Comparison of ENCODE assay signal across 9 cellular contexts in the genomic region with DNA sequence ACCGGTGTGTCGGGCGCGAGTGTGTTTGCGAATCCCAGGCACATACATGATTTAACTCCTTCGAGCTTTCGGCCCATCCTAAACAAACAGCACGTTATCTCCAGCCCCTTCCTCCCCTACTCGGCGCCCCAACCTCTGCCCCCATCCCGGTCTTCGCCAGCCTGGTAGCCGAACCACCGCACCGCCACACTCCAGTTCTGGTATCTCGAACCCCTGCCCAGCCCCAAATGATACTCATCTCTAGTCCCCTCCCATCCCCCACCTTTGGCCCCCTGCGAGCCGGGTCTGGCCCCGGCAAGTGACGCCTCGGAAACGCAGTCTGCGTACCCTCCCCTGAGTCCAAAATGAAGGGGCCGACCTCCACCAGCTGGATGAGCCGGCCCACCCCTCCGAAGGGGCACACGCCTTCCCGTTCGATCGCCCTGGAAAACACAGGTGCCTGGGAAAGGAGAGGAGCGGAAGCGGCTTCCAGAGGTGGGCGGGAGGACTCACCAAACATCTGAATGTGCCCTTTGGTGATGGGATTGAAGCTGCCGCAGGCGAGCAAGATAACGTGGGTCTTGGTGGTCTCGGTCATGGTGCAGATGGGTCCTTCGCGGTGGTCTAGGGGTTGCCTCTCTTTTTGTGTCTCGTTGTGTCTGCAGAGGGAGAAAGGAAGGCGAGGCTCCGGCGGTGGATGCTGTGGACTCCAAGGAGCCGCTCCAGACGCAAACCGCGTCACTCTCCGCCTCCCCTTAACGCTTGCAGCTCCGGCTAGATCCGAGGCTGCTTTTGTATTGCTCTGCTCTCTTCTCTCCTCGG. TPM values are rescaled to one million over a fixed set of nuclear protein-coding genes. Genes with fewer than 3 reads are reported as not detected.
DNase-seq lines count a peak whose midpoint lies in the region; ATAC-seq and TF ChIP-seq lines count a peak whose summit lies in the region.
"Had no signal": no experiment of that assay in that cellular context is flagged by ENCODE, and none has a peak within 500 bp of the region (broad histone marks: within the 10 kb centered on the region; RNA-seq: fewer than 3 reads in every experiment).

NMNAT2 (minus strand) TSS at position 690 of the 801 bp plus-strand sequence; CDS start at position 577, 113 bp downstream.

- peaks cover 29% of the 10 kb centered on the region for H3K27me3 ChIP-seq in Panc1 (ENCODE audit: control insufficient read depth, insufficient read depth, low read length)
- H3K27me3 ChIP-seq in naive thymus-derived CD4-positive, alpha-beta T cell (ENCODE audit: control insufficient read depth in 2 of 2, insufficient read depth in 2 of 2, low read length in 2 of 2), result peaks cover 7 to 12% of the 10 kb centered on the region in 2 donors

- POLR2A ChIA-PET in Panc1 (lab: Charles Lee), result no interaction called here
- POLR2A ChIA-PET in naive thymus-derived CD4-positive, alpha-beta T cell (lab: Charles Lee), result no interaction called here

- H3K27ac Mint-ChIP-seq in activated CD4-positive, alpha-beta T cell treated with anti-CD3 and anti-CD28 coated beads, Interleukin-2, amount 10 ng/mL, durations not matched to agents 24 days and 14 days, result no peak within 1 kb of the TSS
- no peak within 1 kb of the TSS for H3K27ac Mint-ChIP-seq in naive thymus-derived CD4-positive, alpha-beta T cell

- H3K9me3 ChIP-seq in Panc1 (ENCODE audit: control insufficient read depth, insufficient read depth, low read depth, low read length), result no peaks in the 10 kb centered on the region
- H3K9me3 ChIP-seq in naive thymus-derived CD4-positive, alpha-beta T cell (ENCODE audit: control insufficient read depth in 2 of 3, low read length in 3 of 3), result no peaks in the 10 kb centered on the region

- H3K27ac ChIP-seq in Panc1 (ENCODE audit: low read length), result no peak within 1 kb of the TSS
- no peak within 1 kb of the TSS for H3K27ac ChIP-seq in naive thymus-derived CD4-positive, alpha-beta T cell (ENCODE audit: low read depth, low read length)

- peak within 1 kb of the TSS; percentile 13 for H3K4me3 Mint-ChIP-seq in activated CD4-positive, alpha-beta T cell treated with anti-CD3 and anti-CD28 coated beads, Interleukin-2, amount 10 ng/mL, durations not matched to agents 24 days and 14 days
- H3K4me3 Mint-ChIP-seq in naive thymus-derived CD4-positive, alpha-beta T cell, result peak within 1 kb of the TSS; percentile 50 to 88 (median 79)

- H3K36me3 ChIP-seq in Panc1 (ENCODE audit: control insufficient read depth, insufficient read depth, low read length), result no peaks in the 10 kb centered on the region
- H3K36me3 ChIP-seq in naive thymus-derived CD4-positive, alpha-beta T cell (ENCODE audit: control insufficient read depth in 2 of 3, insufficient read depth in 3 of 3, low read length in 3 of 3), result no peaks in the 10 kb centered on the region

- no TSS peak for BruUV-seq in Panc1 (replicated peaks; lab: Mats Ljungman, UMichigan)

- H3K9me3 Mint-ChIP-seq in activated CD4-positive, alpha-beta T cell treated with anti-CD3 and anti-CD28 coated beads, Interleukin-2, amount 10 ng/mL, durations not matched to agents 24 days and 14 days, result no peaks in the 10 kb centered on the region
- peaks cover 0 to 5% (median 0%) of the 10 kb centered on the region in 11 donors for H3K9me3 Mint-ChIP-seq in naive thymus-derived CD4-positive, alpha-beta T cell
- H3K9me3 Mint-ChIP-seq: T-helper 1 cell treated with Interleukin-12 subunit alpha and Interleukin-12 subunit beta and Interleukin-4 antibody, amounts not matched to agents 30 μg/mL and 1 μg/mL, for 36 hours had no signal

- H3K4me1 Mint-ChIP-seq in activated CD4-positive, alpha-beta T cell treated with anti-CD3 and anti-CD28 coated beads, Interleukin-2, amount 10 ng/mL, durations not matched to agents 24 days and 14 days, result peaks cover 14% of the 10 kb centered on the region
- H3K4me1 Mint-ChIP-seq in naive thymus-derived CD4-positive, alpha-beta T cell, result peaks cover 16 to 29% (median 28%) of the 10 kb centered on the region in 7 donors

- no peak for DNase-seq in activated CD4-positive, alpha-beta T cell treated with anti-CD3 and anti-CD28 coated beads, Interleukin-2, amount 10 ng/mL, durations not matched to agents 24 days and 14 days
- DNase-seq in activated CD4-positive, alpha-beta T cell treated with anti-CD3 and anti-CD28 coated beads, Interleukin-2, amount 50 U/mL, for 48 hours, result no peak
- DNase-seq in Panc1 (ENCODE audit: low read depth, low spot score) (no peak), epithelial cell of proximal tubule (ENCODE audit: low read depth) (no peak), SIG-M5 treated with dmso at 0.1 percent for 504 hours (lab: John Stamatoyannopoulos, UW; ENCODE audit: unreplicated experiment) (no peak), GM13976 (ENCODE audit: low spot score) (no peak)
- DNase-seq in naive thymus-derived CD4-positive, alpha-beta T cell, result no peak

- in situ Hi-C loops in Panc1 (cut with HindIII; ENCODE audit: low pct_unique_long_range_greater_than_20kb, low sequenced_read_pairs), result no loop called here
- in situ Hi-C loops in GM13976 (cut with MboI; ENCODE audit: low sequenced_read_pairs, unreplicated experiment), result no loop called here

- H3K27me3 Mint-ChIP-seq in activated CD4-positive, alpha-beta T cell treated with anti-CD3 and anti-CD28 coated beads, Interleukin-2, amount 10 ng/mL, durations not matched to agents 24 days and 14 days, result peaks cover 64% of the 10 kb centered on the region
- H3K27me3 Mint-ChIP-seq in naive thymus-derived CD4-positive, alpha-beta T cell, result peaks cover 67 to 78% (median 70%) of the 10 kb centered on the region in 5 donors

- intact Hi-C loops in activated CD4-positive, alpha-beta T cell treated with anti-CD3 and anti-CD28 coated beads, Interleukin-2, amount 10 ng/mL, durations not matched to agents 24 days and 14 days (cut with micrococcal nuclease), result no loop called here
- intact Hi-C loops in Panc1 (cut with micrococcal nuclease; ENCODE audit: unreplicated experiment), result no loop called here
- intact Hi-C loops in naive thymus-derived CD4-positive, alpha-beta T cell (cut with micrococcal nuclease), result no loop called here

- ATAC-seq in Panc1, result peak; percentile 89
- no peak for ATAC-seq in naive thymus-derived CD4-positive, alpha-beta T cell
- no peak for ATAC-seq in HG03565 (IDR thresholded peaks at IDR 0.05; ENCODE audit: unreplicated experiment)

- peaks cover 13% of the 10 kb centered on the region for H3K4me1 ChIP-seq in Panc1 (ENCODE audit: control insufficient read depth, insufficient read depth, low read length)
- H3K4me1 ChIP-seq in naive thymus-derived CD4-positive, alpha-beta T cell (ENCODE audit: control insufficient read depth in 2 of 2, insufficient read depth in 2 of 2, low read length in 2 of 2), result peaks cover 0 to 15% of the 10 kb centered on the region in 2 donors

- H3K36me3 Mint-ChIP-seq in activated CD4-positive, alpha-beta T cell treated with anti-CD3 and anti-CD28 coated beads, Interleukin-2, amount 10 ng/mL, durations not matched to agents 24 days and 14 days (ENCODE audit: low read depth), result no peaks in the 10 kb centered on the region
- H3K36me3 Mint-ChIP-seq in naive thymus-derived CD4-positive, alpha-beta T cell, result peaks cover 0 to 7% (median 5%) of the 10 kb centered on the region in 5 donors

- TF ChIP-seq CTCF in Panc1 (IDR thresholded peaks at IDR 0.05), result no peak
- TF ChIP-seq CTCF in epithelial cell of proximal tubule (conservative IDR thresholded peaks at IDR 0.05; ENCODE audit: low read depth, low read length), result no peak
- no peak for TF ChIP-seq CTCF in GM13976 (IDR thresholded peaks at IDR 0.05; ENCODE audit: borderline replicate concordance, control extremely low read depth, extremely low read depth, insufficient read depth, missing control alignments)

- H3K4me3 ChIP-seq in Panc1 (ENCODE audit: low read depth in 2 of 2, low read length in 2 of 2), result peak within 1 kb of the TSS; percentile 38 to 62
- H3K4me3 ChIP-seq in epithelial cell of proximal tubule (ENCODE audit: low read depth, low read length), result peak within 1 kb of the TSS; percentile 19
- peak within 1 kb of the TSS; percentile 41 for H3K4me3 ChIP-seq in naive thymus-derived CD4-positive, alpha-beta T cell (ENCODE audit: low read length)

- CTCF ChIA-PET in Panc1 (lab: Charles Lee), result no interaction called here
- CTCF ChIA-PET in naive thymus-derived CD4-positive, alpha-beta T cell (lab: Charles Lee), result no interaction called here

RNA-seq across cellular contexts. Expression of gene NMNAT2, which starts in this region (rescaled TPM):
- not detected in 2 replicates for total RNA-seq in activated CD4-positive, alpha-beta T cell treated with anti-CD3 and anti-CD28 coated beads, Interleukin-2, amount 10 ng/mL, durations not matched to agents 24 days and 14 days
- total RNA-seq in Panc1 (2021; ENCODE audit: unreplicated experiment), result 0.39 TPM
- 0.11 TPM for polyA plus RNA-seq in Panc1 (2012; ENCODE audit: insufficient read length)
- 0.52 and 0.65 TPM in 2 replicates for total RNA-seq in epithelial cell of proximal tubule
- total RNA-seq in naive thymus-derived CD4-positive, alpha-beta T cell, result under 1 TPM in 2 of 5 experiments, not detected in 3; 0.07 to 0.24 TPM
- polyA plus RNA-seq in naive thymus-derived CD4-positive, alpha-beta T cell, result not detected

Comparison
In these comparisons a context has a peak if more than half of its experiments do, and no peak if none do; other contexts are left out.
1. Peak in ATAC-seq and H3K4me3 ChIP-seq in Panc1; RNA of the gene not detected or under 1 TPM.